22 cellular contexts compared by ENCODE assay signal in genomic region chr2:112733877-112734276, GRCh38. TPM values are rescaled to one million over a fixed set of nuclear protein-coding genes. Genes with fewer than 3 reads are reported as not detected.
DNase-seq lines count a peak whose midpoint lies in the region; ATAC-seq and TF ChIP-seq lines count a peak whose summit lies in the region.
"Had no signal": no experiment of that assay in that cellular context is flagged by ENCODE, and none has a peak within 500 bp of the region (broad histone marks: within the 10 kb centered on the region; RNA-seq: fewer than 3 reads in every experiment).

No MANE protein-coding gene starts in this region.

- no peaks in the 10 kb centered on the region for H3K79me1 ChIP-seq in mesendoderm (ENCODE audit: low read length)

- H3K4me2 ChIP-seq in mesendoderm (ENCODE audit: low read length), result no peak overlapping the region
- H3K4me2 ChIP-seq: GM23338 had no signal

- H3K18ac ChIP-seq in mesendoderm (ENCODE audit: low read length), result no peak overlapping the region

- WGBS in mesendoderm (ENCODE audit: extremely low coverage, insufficient coverage, low lambda C conversion rate), result no CpG with 5 or more reads among the region's 1 CpG

- H3K4me3 Mint-ChIP-seq in stimulated activated effector memory CD8-positive, alpha-beta T cell treated with anti-CD3 and anti-CD28 coated beads, Interleukin-12 subunit alpha, Interleukin-12 subunit beta, amount 100 ng/mL, for 72 hours, result no peak overlapping the region
- H3K4me3 Mint-ChIP-seq: CD4-positive, alpha-beta memory T cell; GM23338; H9 had no signal

- H3K36me3 ChIP-seq in mucosa of descending colon (ENCODE audit: low read depth) (no peaks in the 10 kb centered on the region), mesendoderm (ENCODE audit: control insufficient read depth, insufficient read depth, low read length) (peaks cover 4% of the 10 kb centered on the region)

- H3K36me3 Mint-ChIP-seq in stimulated activated effector memory CD8-positive, alpha-beta T cell treated with anti-CD3 and anti-CD28 coated beads, Interleukin-12 subunit alpha, Interleukin-12 subunit beta, amount 100 ng/mL, for 72 hours, result peaks cover 9% of the 10 kb centered on the region
- H3K36me3 Mint-ChIP-seq: CD4-positive, alpha-beta memory T cell had no signal

- H3K9me3 Mint-ChIP-seq in stimulated activated effector memory CD8-positive, alpha-beta T cell treated with anti-CD3 and anti-CD28 coated beads, Interleukin-12 subunit alpha, Interleukin-12 subunit beta, amount 100 ng/mL, for 72 hours, result no peaks in the 10 kb centered on the region
- H3K9me3 Mint-ChIP-seq: CD4-positive, alpha-beta memory T cell; GM23338; H9 had no signal

- intact Hi-C loops in mucosa of descending colon (cut with DNase I, micrococcal nuclease), result no loop called here

- H3K4me1 ChIP-seq in mucosa of descending colon (ENCODE audit: low read depth) (peaks cover 5% of the 10 kb centered on the region), mesendoderm (ENCODE audit: control insufficient read depth, low read depth, low read length) (no peaks in the 10 kb centered on the region)

- H4K8ac ChIP-seq in mesendoderm (ENCODE audit: low read depth, low read length), result no peak overlapping the region

- ATAC-seq in mucosa of descending colon (peak; percentile 72), GM19397 (IDR thresholded peaks at IDR 0.05; ENCODE audit: unreplicated experiment) (no peak)
- no peak for ATAC-seq in stimulated activated effector memory CD8-positive, alpha-beta T cell treated with anti-CD3 and anti-CD28 coated beads, Interleukin-12 subunit alpha, Interleukin-12 subunit beta, amount 100 ng/mL, for 72 hours
- ATAC-seq: GM23338, HCT116 had no signal

- no peaks in the 10 kb centered on the region for H3K4me1 Mint-ChIP-seq in stimulated activated effector memory CD8-positive, alpha-beta T cell treated with anti-CD3 and anti-CD28 coated beads, Interleukin-12 subunit alpha, Interleukin-12 subunit beta, amount 100 ng/mL, for 72 hours
- H3K4me1 Mint-ChIP-seq: CD4-positive, alpha-beta memory T cell; GM23338; H9 had no signal

- no peak overlapping the region for H2AK5ac ChIP-seq in mesendoderm (ENCODE audit: low read length)

- H3K27me3 ChIP-seq in mesendoderm (ENCODE audit: insufficient read depth, low read length, poor library complexity), result no peaks in the 10 kb centered on the region

- DNase-seq in LNCaP clone FGC (ENCODE audit: low read depth) (peak; percentile 13), fibroblast of the aortic adventitia (ENCODE audit: low read depth) (peak; percentile 46), mucosa of descending colon (peak in 1 of 3 donors; percentile 26), mesendoderm (no peak), GDM1 (lab: John Stamatoyannopoulos, UW) (no peak)
- no peak for DNase-seq in stimulated activated effector memory CD8-positive, alpha-beta T cell treated with anti-CD3 and anti-CD28 coated beads, Interleukin-12 subunit alpha, Interleukin-12 subunit beta, amount 100 ng/mL, for 72 hours (ENCODE audit: low spot score in 2 of 2)
- DNase-seq: C1 segment of cervical spinal cord; Calu3; CD4-positive, alpha-beta memory T cell; COR-L47; DMS53; DMS79 treated with DMSO at 0.1 percent for 48 hours; H9 had no signal

- H3K56ac ChIP-seq in mesendoderm (ENCODE audit: low read length), result no peak overlapping the region

- H3K4me3 ChIP-seq in LNCaP clone FGC (ENCODE audit: low read depth, low read length), result no peak overlapping the region
- no peak overlapping the region for H3K4me3 ChIP-seq in fibroblast of the aortic adventitia (ENCODE audit: low read depth, low read length)
- no peak overlapping the region for H3K4me3 ChIP-seq in mucosa of descending colon
- no peak overlapping the region for H3K4me3 ChIP-seq in mesendoderm (ENCODE audit: low read length)
- H3K4me3 ChIP-seq: GM23338 had no signal

- H2BK120ac ChIP-seq in mesendoderm (ENCODE audit: low read depth, low read length), result no peak overlapping the region

- no peak overlapping the region for H3K27ac ChIP-seq in mesendoderm (ENCODE audit: low read depth, low read length)

- no peak overlapping the region for H2BK5ac ChIP-seq in mesendoderm (ENCODE audit: low read length)

- H3K79me2 ChIP-seq in mesendoderm (ENCODE audit: control insufficient read depth, insufficient read depth, low read length), result no peaks in the 10 kb centered on the region

- H3K9me3 ChIP-seq in mucosa of descending colon, result no peaks in the 10 kb centered on the region

- no peak overlapping the region for H2BK15ac ChIP-seq in mesendoderm (replicated peaks; ENCODE audit: low read depth)

- no peak overlapping the region for H3K4ac ChIP-seq in mesendoderm (ENCODE audit: low read depth, low read length)

- TF ChIP-seq CTCF in LNCaP clone FGC (IDR thresholded peaks at IDR 0.05; ENCODE audit: control insufficient read depth, extremely low read depth, insufficient read depth) (no peak), fibroblast of the aortic adventitia (IDR thresholded peaks at IDR 0.05; ENCODE audit: insufficient read depth, low read length) (no peak), mucosa of descending colon (IDR thresholded peaks at IDR 0.05) (no peak)

- H3K9ac ChIP-seq in mesendoderm (ENCODE audit: low read length), result no peak overlapping the region

- H3K27ac Mint-ChIP-seq in stimulated activated effector memory CD8-positive, alpha-beta T cell treated with anti-CD3 and anti-CD28 coated beads, Interleukin-12 subunit alpha, Interleukin-12 subunit beta, amount 100 ng/mL, for 72 hours, result peak overlapping the region; percentile 37
- H3K27ac Mint-ChIP-seq: GM23338, H9 had no signal

- no peak overlapping the region for H3K23ac ChIP-seq in mesendoderm (ENCODE audit: low read length)

- no peak overlapping the region for H4K5ac ChIP-seq in mesendoderm (ENCODE audit: low read length)

RNA-seq across cellular contexts. Expression of gene NT5DC4, which starts 13.1 kb away (rescaled TPM):
- total RNA-seq in fibroblast of the aortic adventitia (ENCODE audit: low replicate concordance), result not detected in 2 replicates
- not detected for total RNA-seq in mucosa of descending colon
- polyA plus RNA-seq in mesendoderm (2013, experiment 1 of 2), result not detected
- 3.1 TPM for polyA plus RNA-seq in mesendoderm (2013, experiment 2 of 2)
- total RNA-seq: A172; A673; CD4-positive, alpha-beta memory T cell; Daoy; G401; GM23338; H4; H9 had no signal
- polyA plus RNA-seq: BJ; CD4-positive, alpha-beta memory T cell; GM23338 had no signal

RNA-seq across cellular contexts. Expression of gene CKAP2L, which starts 30.5 kb away (rescaled TPM):
- 2.7 and 26.4 TPM in 2 replicates for total RNA-seq in fibroblast of the aortic adventitia (ENCODE audit: low replicate concordance)
- 1 to 10 TPM; 1.2 to 9.5 (median 2.8) TPM for total RNA-seq in mucosa of descending colon
- 18.4 TPM for polyA plus RNA-seq in mesendoderm (2013, experiment 1 of 2)
- polyA plus RNA-seq in mesendoderm (2013, experiment 2 of 2), result 17.9 TPM

RNA-seq across cellular contexts. Expression of gene IL1A, which starts 50.4 kb away (rescaled TPM):
- total RNA-seq in fibroblast of the aortic adventitia (ENCODE audit: low replicate concordance), result 0.90 TPM in 1 of 2 replicates, not detected in the other
- not detected for total RNA-seq in mucosa of descending colon
- 0.53 TPM for polyA plus RNA-seq in mesendoderm (2013, experiment 1 of 2)
- 0.59 TPM for polyA plus RNA-seq in mesendoderm (2013, experiment 2 of 2)
- total RNA-seq: A172, G401 had no signal
- polyA plus RNA-seq: CD4-positive, alpha-beta memory T cell had no signal

Comparison
In these comparisons a context has a peak if more than half of its experiments do, and no peak if none do; other contexts are left out.
1. DNase-seq: peak in LNCaP clone FGC (single experiment) and fibroblast of the aortic adventitia (single experiment); none in stimulated activated effector memory CD8-positive, alpha-beta T cell treated with anti-CD3 and anti-CD28 coated beads, Interleukin-12 subunit alpha, Interleukin-12 subunit beta, amount 100 ng/mL, for 72 hours (0 of 2), mesendoderm (single experiment) and GDM1 (single experiment).